In genomic region chr11:75349540-75350116, GRCh38 we compare ENCODE assay signal across 8 cellular contexts. TPM values are rescaled to one million over a fixed set of nuclear protein-coding genes. Genes with fewer than 3 reads are reported as not detected.
A peak's percentile ranks its signal among the peaks of the same experiment; 100 is the strongest.
DNase-seq lines count a peak whose midpoint lies in the region; ATAC-seq and TF ChIP-seq lines count a peak whose summit lies in the region.

No MANE protein-coding gene starts in this region.

- H3K27me3 Mint-ChIP-seq in stimulated activated naive CD8-positive, alpha-beta T cell treated with anti-CD3 and anti-CD28 coated beads, Interleukin-15, Interleukin-2, amounts not matched to agents 100 ng/mL and 50 ng/mL, for 24 hours, result no peaks in the 10 kb centered on the region
- no peaks in the 10 kb centered on the region for H3K27me3 Mint-ChIP-seq in chondrocyte (ENCODE audit: low read depth)

- H3K36me3 ChIP-seq in mucosa of descending colon (ENCODE audit: low read depth), result no peaks in the 10 kb centered on the region

- no peak for ATAC-seq in stimulated activated naive CD8-positive, alpha-beta T cell treated with anti-CD3 and anti-CD28 coated beads, Interleukin-15, Interleukin-2, amounts not matched to agents 100 U/mL and 50 U/mL, for 24 hours
- ATAC-seq in mucosa of descending colon (no peak), GM19023 (IDR thresholded peaks at IDR 0.05; ENCODE audit: unreplicated experiment) (no peak), GM18519 (IDR thresholded peaks at IDR 0.05; ENCODE audit: low FRiP score, unreplicated experiment) (no peak), GM18505 (IDR thresholded peaks at IDR 0.05; ENCODE audit: unreplicated experiment) (no peak)

- TF ChIP-seq POLR2A in GM18505 (IDR thresholded peaks at IDR 0.05; ENCODE audit: borderline replicate concordance, extremely low read depth, insufficient read depth, insufficient read length), result no peak

- no peak for TF ChIP-seq CTCF in chondrocyte (IDR thresholded peaks at IDR 0.05)
- TF ChIP-seq CTCF in mucosa of descending colon (IDR thresholded peaks at IDR 0.05), result no peak

- intact Hi-C loops in mucosa of descending colon (cut with DNase I, micrococcal nuclease), result no loop called here

- H3K4me3 Mint-ChIP-seq in stimulated activated naive CD8-positive, alpha-beta T cell treated with anti-CD3 and anti-CD28 coated beads, Interleukin-15, Interleukin-2, amounts not matched to agents 100 ng/mL and 50 ng/mL, for 24 hours, result peak overlapping the region; percentile 85
- H3K4me3 Mint-ChIP-seq in chondrocyte (ENCODE audit: unreplicated experiment), result no peak overlapping the region

- no peak overlapping the region for H3K4me3 ChIP-seq in mucosa of descending colon

- peaks cover 77% of the 10 kb centered on the region for H3K4me1 Mint-ChIP-seq in stimulated activated naive CD8-positive, alpha-beta T cell treated with anti-CD3 and anti-CD28 coated beads, Interleukin-15, Interleukin-2, amounts not matched to agents 100 ng/mL and 50 ng/mL, for 24 hours (ENCODE audit: low read depth)
- H3K4me1 Mint-ChIP-seq in chondrocyte (ENCODE audit: low read depth), result peaks cover 50% of the 10 kb centered on the region

- H3K36me3 Mint-ChIP-seq in stimulated activated naive CD8-positive, alpha-beta T cell treated with anti-CD3 and anti-CD28 coated beads, Interleukin-15, Interleukin-2, amounts not matched to agents 100 ng/mL and 50 ng/mL, for 24 hours (ENCODE audit: low read depth), result no peaks in the 10 kb centered on the region
- H3K36me3 Mint-ChIP-seq in chondrocyte (ENCODE audit: low read depth), result no peaks in the 10 kb centered on the region

- DNase-seq in stimulated activated naive CD8-positive, alpha-beta T cell treated with anti-CD3 and anti-CD28 coated beads, Interleukin-15, Interleukin-2, amounts not matched to agents 100 U/mL and 50 U/mL, for 24 hours, result no peak
- no peak for DNase-seq in chondrocyte (ENCODE audit: low spot score)
- peak; percentile 52 to 69 (median 61) for DNase-seq in mucosa of descending colon
- no peak for DNase-seq in ureter (ENCODE audit: low spot score)

- H3K9me3 Mint-ChIP-seq in stimulated activated naive CD8-positive, alpha-beta T cell treated with anti-CD3 and anti-CD28 coated beads, Interleukin-15, Interleukin-2, amounts not matched to agents 100 ng/mL and 50 ng/mL, for 24 hours, result no peaks in the 10 kb centered on the region
- H3K9me3 Mint-ChIP-seq in chondrocyte (ENCODE audit: low read depth), result no peaks in the 10 kb centered on the region

- no peak overlapping the region for H3K27ac Mint-ChIP-seq in stimulated activated naive CD8-positive, alpha-beta T cell treated with anti-CD3 and anti-CD28 coated beads, Interleukin-15, Interleukin-2, amounts not matched to agents 100 ng/mL and 50 ng/mL, for 24 hours
- peak overlapping the region; percentile 64 for H3K27ac Mint-ChIP-seq in chondrocyte (ENCODE audit: unreplicated experiment)

- peaks cover 58% of the 10 kb centered on the region for H3K4me1 ChIP-seq in mucosa of descending colon (ENCODE audit: low read depth)

- no peaks in the 10 kb centered on the region for H3K9me3 ChIP-seq in mucosa of descending colon

RNA-seq across cellular contexts. Expression of gene ARRB1, which starts 1.8 kb away (rescaled TPM):
- total RNA-seq in chondrocyte (14.4 to 19.1 TPM (median 16.6 TPM) in 3 replicates), mucosa of descending colon (100 to 1,000 TPM in 2 of 3 donors, 10 to 100 TPM in 1; 76.7 to 128 (median 121) TPM), ureter (53.4 TPM)

RNA-seq across cellular contexts. Expression of gene RPS3, which starts 49.7 kb away (rescaled TPM):
- total RNA-seq in chondrocyte, result 1,466 to 1,585 TPM (median 1,486 TPM) in 3 replicates
- 1,000 to 10,000 TPM; 1,703 to 2,122 (median 2,056) TPM for total RNA-seq in mucosa of descending colon
- 3,031 TPM for total RNA-seq in ureter

Comparison
In these comparisons a context has a peak if more than half of its experiments do, and no peak if none do; other contexts are left out.
1. DNase-seq: peak in mucosa of descending colon (3 of 3); none in stimulated activated naive CD8-positive, alpha-beta T cell treated with anti-CD3 and anti-CD28 coated beads, Interleukin-15, Interleukin-2, amounts not matched to agents 100 U/mL and 50 U/mL, for 24 hours (single experiment), chondrocyte (single experiment) and ureter (single experiment).